Comparison of ENCODE assay signal across 8 cellular contexts in genomic region chr2:160324161-160324768, GRCh38.
DNase-seq lines count a peak whose midpoint lies in the region; ATAC-seq and TF ChIP-seq lines count a peak whose summit lies in the region.

No MANE protein-coding gene starts in this region.

- H3K27ac ChIP-seq in C4-2B (no peak overlapping the region), esophagus squamous epithelium (no peak overlapping the region)

- peak; percentile 74 for DNase-seq in NCI-H2227 (lab: John Stamatoyannopoulos, UW; ENCODE audit: unreplicated experiment)
- DNase-seq in activated CD4-positive, alpha-beta memory T cell treated with anti-CD3 and anti-CD28 coated beads, Interleukin-2, amount 10 ng/mL, durations not matched to agents 7 days and 5 days = peak; percentile 49
- DNase-seq in esophagus squamous epithelium (lab: John Stamatoyannopoulos, UW) = no peak
- DNase-seq in omental fat pad (ENCODE audit: low spot score) = peak; percentile 55
- DNase-seq in GM19240 (ENCODE audit: insufficient read length, low spot score) = no peak

- H3K4me3 Mint-ChIP-seq in activated CD4-positive, alpha-beta memory T cell treated with anti-CD3 and anti-CD28 coated beads, Interleukin-2, amount 10 ng/mL, durations not matched to agents 7 days and 5 days = no peak overlapping the region

- H3K4me1 ChIP-seq in esophagus squamous epithelium = peaks cover 16 to 78% (median 18%) of the 10 kb centered on the region in 3 donors

- no peak overlapping the region for H3K4me3 ChIP-seq in esophagus squamous epithelium

- CTCF ChIA-PET in activated CD4-positive, alpha-beta memory T cell treated with anti-CD3 and anti-CD28 coated beads, Interleukin-2, amount 10 ng/mL, durations not matched to agents 7 days and 5 days (lab: Charles Lee) = interaction anchor here (0.7 to 4.2 kb wide), 26 partner anchors 10 to 740 kb away, joined by 3 to 37 read pairs (median 5); no protein-coding TSS in a partner anchor

- peaks cover 4% of the 10 kb centered on the region for H3K27me3 Mint-ChIP-seq in activated CD4-positive, alpha-beta memory T cell treated with anti-CD3 and anti-CD28 coated beads, Interleukin-2, amount 10 ng/mL, durations not matched to agents 7 days and 5 days

- no peak overlapping the region for H3K27ac Mint-ChIP-seq in activated CD4-positive, alpha-beta memory T cell treated with anti-CD3 and anti-CD28 coated beads, Interleukin-2, amount 10 ng/mL, durations not matched to agents 7 days and 5 days

- 35 to 40% methylated on average over 11 of the region's 11 CpGs for WGBS in esophagus squamous epithelium, 2 donors

- no peaks in the 10 kb centered on the region for H3K27me3 ChIP-seq in esophagus squamous epithelium

- TF ChIP-seq POLR2A in esophagus squamous epithelium (IDR thresholded peaks at IDR 0.05) = no peak

- no peaks in the 10 kb centered on the region for H3K9me3 ChIP-seq in esophagus squamous epithelium

- intact Hi-C loops in esophagus squamous epithelium (cut with DNase I) = loop anchor here (5.0 to 10.0 kb wide), 2 partner anchors 72 to 81 kb away; no protein-coding TSS in a partner anchor

- ATAC-seq in GM19468 (IDR thresholded peaks at IDR 0.05; ENCODE audit: extremely low read depth, unreplicated experiment) (peak; percentile 57), omental fat pad (ENCODE audit: low FRiP score) (no peak), GM18519 (IDR thresholded peaks at IDR 0.05; ENCODE audit: low FRiP score, unreplicated experiment) (no peak)

- no peaks in the 10 kb centered on the region for H3K9me3 Mint-ChIP-seq in activated CD4-positive, alpha-beta memory T cell treated with anti-CD3 and anti-CD28 coated beads, Interleukin-2, amount 10 ng/mL, durations not matched to agents 7 days and 5 days

- no peaks in the 10 kb centered on the region for H3K36me3 ChIP-seq in esophagus squamous epithelium

- peak; percentile 84 for TF ChIP-seq CTCF in C4-2B (conservative IDR thresholded peaks at IDR 0.05)
- peak; percentile 40 to 77 (median 70) for TF ChIP-seq CTCF in esophagus squamous epithelium (IDR thresholded peaks at IDR 0.05)
- no peak for TF ChIP-seq CTCF in omental fat pad (IDR thresholded peaks at IDR 0.05)

- POLR2A ChIA-PET in activated CD4-positive, alpha-beta memory T cell treated with anti-CD3 and anti-CD28 coated beads, Interleukin-2, amount 10 ng/mL, durations not matched to agents 7 days and 5 days (lab: Charles Lee) = no interaction called here

- H3K36me3 Mint-ChIP-seq in activated CD4-positive, alpha-beta memory T cell treated with anti-CD3 and anti-CD28 coated beads, Interleukin-2, amount 10 ng/mL, durations not matched to agents 7 days and 5 days (ENCODE audit: low read depth) = peaks cover 2% of the 10 kb centered on the region

- H3K4me1 Mint-ChIP-seq in activated CD4-positive, alpha-beta memory T cell treated with anti-CD3 and anti-CD28 coated beads, Interleukin-2, amount 10 ng/mL, durations not matched to agents 7 days and 5 days = peaks cover 50% of the 10 kb centered on the region

Comparison
In these comparisons a context has a peak if more than half of its experiments do, and no peak if none do; other contexts are left out.
1. CTCF ChIP-seq: peak in C4-2B (single experiment) and esophagus squamous epithelium (6 of 6); none in omental fat pad (0 of 3).
2. DNase-seq: peak in NCI-H2227 (single experiment), activated CD4-positive, alpha-beta memory T cell treated with anti-CD3 and anti-CD28 coated beads, Interleukin-2, amount 10 ng/mL, durations not matched to agents 7 days and 5 days (single experiment) and omental fat pad (single experiment); none in esophagus squamous epithelium (single experiment) and GM19240 (single experiment).